ENCODE assay signal across 1 cellular context in genomic region chr7:82294258-82294855, GRCh38.
A peak's percentile ranks its signal among the peaks of the same experiment; 100 is the strongest.
TF ChIP-seq lines count a peak whose summit lies in the region.

No MANE protein-coding gene starts in this region.

TF ChIP-seq in HepG2, 621 proteins besides CTCF, POLR2A, EP300 and RAD21:
- TF ChIP-seq, protein P1, sequence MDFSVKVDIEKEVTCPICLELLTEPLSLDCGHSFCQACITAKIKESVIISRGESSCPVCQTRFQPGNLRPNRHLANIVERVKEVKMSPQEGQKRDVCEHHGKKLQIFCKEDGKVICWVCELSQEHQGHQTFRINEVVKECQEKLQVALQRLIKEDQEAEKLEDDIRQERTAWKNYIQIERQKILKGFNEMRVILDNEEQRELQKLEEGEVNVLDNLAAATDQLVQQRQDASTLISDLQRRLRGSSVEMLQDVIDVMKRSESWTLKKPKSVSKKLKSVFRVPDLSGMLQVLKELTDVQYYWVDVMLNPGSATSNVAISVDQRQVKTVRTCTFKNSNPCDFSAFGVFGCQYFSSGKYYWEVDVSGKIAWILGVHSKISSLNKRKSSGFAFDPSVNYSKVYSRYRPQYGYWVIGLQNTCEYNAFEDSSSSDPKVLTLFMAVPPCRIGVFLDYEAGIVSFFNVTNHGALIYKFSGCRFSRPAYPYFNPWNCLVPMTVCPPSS (IDR thresholded peaks at IDR 0.05) = no peak
- TF ChIP-seq UBTF (CRISPR knock-in tag; IDR thresholded peaks at IDR 0.05) (no peak), NFE2L2 (IDR thresholded peaks at IDR 0.05; ENCODE audit: low read length) (peak; percentile 43; the same call in 1 of the 2 replicates), ZHX2 (IDR thresholded peaks at IDR 0.05; ENCODE audit: low read depth) (no peak), ZHX2 (CRISPR knock-in tag; IDR thresholded peaks at IDR 0.05; ENCODE audit: borderline replicate concordance) (no peak), ZFY (CRISPR knock-in tag; IDR thresholded peaks at IDR 0.05) (no peak), ZNF567 (CRISPR knock-in tag; IDR thresholded peaks at IDR 0.05; ENCODE audit: borderline replicate concordance) (no peak), TGIF2 (CRISPR knock-in tag; IDR thresholded peaks at IDR 0.05) (no peak), SATB2 (CRISPR knock-in tag; IDR thresholded peaks at IDR 0.05) (no peak), ZFYVE20 (CRISPR knock-in tag; IDR thresholded peaks at IDR 0.05; ENCODE audit: borderline replicate concordance, low read depth) (no peak), MAFK (conservative IDR thresholded peaks at IDR 0.05 in 1 of 2, IDR thresholded peaks at IDR 0.05 in 1 of 2; ENCODE audit: low read length in 2 of 2) (peak in 1 of 2 experiments; percentile 0; a peak in 1 of 4 replicates), NR2F2 (IDR thresholded peaks at IDR 0.05; ENCODE audit: borderline replicate concordance, low read depth) (no peak), HDAC6 (IDR thresholded peaks at IDR 0.05; ENCODE audit: low read depth, low read length) (no peak), MTERF4 (CRISPR knock-in tag; IDR thresholded peaks at IDR 0.05) (no peak)
- TF ChIP-seq, protein P2, sequence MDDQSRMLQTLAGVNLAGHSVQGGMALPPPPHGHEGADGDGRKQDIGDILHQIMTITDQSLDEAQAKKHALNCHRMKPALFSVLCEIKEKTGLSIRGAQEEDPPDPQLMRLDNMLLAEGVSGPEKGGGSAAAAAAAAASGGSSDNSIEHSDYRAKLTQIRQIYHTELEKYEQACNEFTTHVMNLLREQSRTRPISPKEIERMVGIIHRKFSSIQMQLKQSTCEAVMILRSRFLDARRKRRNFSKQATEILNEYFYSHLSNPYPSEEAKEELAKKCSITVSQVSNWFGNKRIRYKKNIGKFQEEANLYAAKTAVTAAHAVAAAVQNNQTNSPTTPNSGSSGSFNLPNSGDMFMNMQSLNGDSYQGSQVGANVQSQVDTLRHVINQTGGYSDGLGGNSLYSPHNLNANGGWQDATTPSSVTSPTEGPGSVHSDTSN (CRISPR knock-in tag; IDR thresholded peaks at IDR 0.05; ENCODE audit: borderline replicate concordance) = no peak
